Comparison of ENCODE assay signal across 20 cellular contexts in genomic region chr10:46314046-46314445, GRCh38. TPM values are rescaled to one million over a fixed set of nuclear protein-coding genes. Genes with fewer than 3 reads are reported as not detected.
A peak's percentile ranks its signal among the peaks of the same experiment; 100 is the strongest.
DNase-seq lines count a peak whose midpoint lies in the region; ATAC-seq and TF ChIP-seq lines count a peak whose summit lies in the region.
"Had no signal": no experiment of that assay in that cellular context is flagged by ENCODE, and none has a peak within 500 bp of the region (broad histone marks: within the 10 kb centered on the region; RNA-seq: fewer than 3 reads in every experiment).

No MANE protein-coding gene starts in this region.

- H3K27ac Mint-ChIP-seq in CD14-positive monocyte = no peak overlapping the region
- H3K27ac Mint-ChIP-seq: CD8-positive, alpha-beta memory T cell; GM23338 had no signal

- no peak overlapping the region for H2BK12ac ChIP-seq in mesenchymal stem cell (ENCODE audit: low read length in 2 of 2)

- H3K18ac ChIP-seq in mesenchymal stem cell (ENCODE audit: low read depth in 1 of 2, low read length in 2 of 2) = no peak overlapping the region

- DNase-seq in CD14-positive monocyte (ENCODE audit: low spot score) (peak; percentile 15), mesenchymal stem cell (no peak), spleen (peak; percentile 49), SIG-M5 (lab: John Stamatoyannopoulos, UW) (no peak), EL (no peak)
- DNase-seq: CD8-positive, alpha-beta memory T cell; DMS53; Karpas-422; NCI-H1417 treated with DMSO at 0.1 percent for 48 hours; NCI-H187 treated with DMSO at 0.1 percent for 48 hours; NCI-H345; NCI-H526; PC-3; SJCRH30 had no signal

- intact Hi-C loops in CD14-positive monocyte (cut with micrococcal nuclease) = no loop called here
- intact Hi-C loops in spleen (cut with DNase I; ENCODE audit: low total_unique reads) = no loop called here

- H3K27me3 ChIP-seq in mesenchymal stem cell (ENCODE audit: control insufficient read depth in 1 of 2, insufficient read depth in 1 of 2, low read length in 2 of 2) (peaks cover 27 to 32% of the 10 kb centered on the region in 2 experiments), spleen (replicated peaks in 1 of 7) (no peaks in the 10 kb centered on the region)
- H3K27me3 ChIP-seq: BLaER1, SJCRH30 had no signal

- H3K36me3 ChIP-seq in mesenchymal stem cell (ENCODE audit: control insufficient read depth in 1 of 2, insufficient read depth in 2 of 2, low read depth in 1 of 2, low read length in 2 of 2) (no peaks in the 10 kb centered on the region), spleen (no peaks in the 10 kb centered on the region)
- H3K36me3 ChIP-seq: BLaER1, SJCRH30 had no signal

- no peak overlapping the region for H3K4me3 Mint-ChIP-seq in CD14-positive monocyte
- H3K4me3 Mint-ChIP-seq: GM23338 had no signal

- no peak overlapping the region for H3K4ac ChIP-seq in mesenchymal stem cell (ENCODE audit: low read depth in 1 of 2, low read length in 2 of 2)

- no peak overlapping the region for H3K14ac ChIP-seq in mesenchymal stem cell (ENCODE audit: low read length in 2 of 2)

- H3K9ac ChIP-seq in mesenchymal stem cell (ENCODE audit: low read length) = no peak overlapping the region
- H3K9ac ChIP-seq: BLaER1 had no signal

- no peak overlapping the region for H3K23ac ChIP-seq in mesenchymal stem cell (ENCODE audit: low read length in 2 of 2)

- TF ChIP-seq POLR2A in spleen (IDR thresholded peaks at IDR 0.05) = no peak

- no peaks in the 10 kb centered on the region for H3K36me3 Mint-ChIP-seq in CD14-positive monocyte
- H3K36me3 Mint-ChIP-seq: CD8-positive, alpha-beta memory T cell had no signal

- WGBS in mesenchymal stem cell = 89% methylated on average over 6 of the region's 6 CpGs
- WGBS in spleen, 5 donors = 78 to 92% (median 86%) methylated on average over 2 to 6 of the region's 6 CpGs

- no peaks in the 10 kb centered on the region for H3K9me3 Mint-ChIP-seq in CD14-positive monocyte
- H3K9me3 Mint-ChIP-seq: CD8-positive, alpha-beta memory T cell; GM23338 had no signal

- peaks cover 6% of the 10 kb centered on the region for H3K4me1 Mint-ChIP-seq in CD14-positive monocyte
- H3K4me1 Mint-ChIP-seq: CD8-positive, alpha-beta memory T cell had no signal

- H3K4me2 ChIP-seq in mesenchymal stem cell (ENCODE audit: low read length, poor library complexity, severe bottlenecking) = no peak overlapping the region
- H3K4me2 ChIP-seq: A549, BLaER1, GM23338 had no signal

- peaks cover 4% of the 10 kb centered on the region for H3K4me1 ChIP-seq in mesenchymal stem cell (ENCODE audit: control insufficient read depth, insufficient read depth, low read depth, low read length)
- H3K4me1 ChIP-seq in spleen = no peaks in the 10 kb centered on the region
- H3K4me1 ChIP-seq: A549, SJCRH30 had no signal

- no peak overlapping the region for H2BK120ac ChIP-seq in mesenchymal stem cell (ENCODE audit: low read depth, low read length)

- H3K9me3 ChIP-seq in mesenchymal stem cell (ENCODE audit: control insufficient read depth, low read length) (no peaks in the 10 kb centered on the region), spleen (no peaks in the 10 kb centered on the region)
- H3K9me3 ChIP-seq: A549, BLaER1, SJCRH30 had no signal

- H2BK15ac ChIP-seq in mesenchymal stem cell (ENCODE audit: low read depth, poor library complexity, severe bottlenecking) = no peak overlapping the region

- H3K27ac ChIP-seq in VCaP = peak overlapping the region; percentile 83; the same call in 1 of the 2 replicates
- no peak overlapping the region for H3K27ac ChIP-seq in mesenchymal stem cell (ENCODE audit: low read length, poor library complexity, severe bottlenecking)
- H3K27ac ChIP-seq in spleen = no peak overlapping the region
- H3K27ac ChIP-seq: A549, BLaER1, SJCRH30 had no signal

- ATAC-seq in HG03571 (IDR thresholded peaks at IDR 0.05; ENCODE audit: unreplicated experiment) = no peak
- ATAC-seq: A549, GM23338, PC-3 had no signal

- H2AFZ ChIP-seq in mesenchymal stem cell (ENCODE audit: low read depth, low read length) = no peak overlapping the region
- H2AFZ ChIP-seq: GM23338 had no signal

- no peak for TF ChIP-seq CTCF in CD14-positive monocyte (IDR thresholded peaks at IDR 0.05)
- no peak for TF ChIP-seq CTCF in VCaP (conservative IDR thresholded peaks at IDR 0.05)
- TF ChIP-seq CTCF in spleen (IDR thresholded peaks at IDR 0.05 in 8 of 11, conservative IDR thresholded peaks at IDR 0.05 in 3 of 11) = no peak

- no peak overlapping the region for H2BK5ac ChIP-seq in mesenchymal stem cell (ENCODE audit: low read depth, low read length, poor library complexity, severe bottlenecking)

- peak overlapping the region; percentile 50 for H4K8ac ChIP-seq in mesenchymal stem cell (ENCODE audit: low read length)

- no peak overlapping the region for H2AK5ac ChIP-seq in mesenchymal stem cell (ENCODE audit: low read length, severe bottlenecking)

- H3K27me3 Mint-ChIP-seq in CD14-positive monocyte (ENCODE audit: low read depth in 3 of 3) = peaks cover 0 to 7% (median 7%) of the 10 kb centered on the region in 3 donors

- no peaks in the 10 kb centered on the region for H3K79me1 ChIP-seq in mesenchymal stem cell (replicated peaks; ENCODE audit: low read length, poor library complexity, severe bottlenecking)

- H4K91ac ChIP-seq in mesenchymal stem cell (ENCODE audit: low read length) = peak overlapping the region; percentile 56

- H3K4me3 ChIP-seq in mesenchymal stem cell (ENCODE audit: insufficient read depth in 1 of 2, low read depth in 1 of 2, low read length in 2 of 2) (no peak overlapping the region), spleen (no peak overlapping the region)
- H3K4me3 ChIP-seq: A549, BLaER1, GM23338, SJCRH30 had no signal

RNA-seq across cellular contexts. Expression of gene ANTXRL, which starts 27.2 kb away (rescaled TPM):
- not detected for polyA plus RNA-seq in CD14-positive monocyte
- not detected for polyA plus RNA-seq in mesenchymal stem cell (2013, experiment 1 of 2)
- not detected for polyA plus RNA-seq in mesenchymal stem cell (2013, experiment 2 of 2)
- total RNA-seq in spleen = 1 to 10 TPM in 1 of 7 donors, under 1 TPM in 4, not detected in 2; 0.20 to 1.1 (median 0.42) TPM
- under 1 TPM in 2 of 3 donors, not detected in 1; 0.03 to 0.42 TPM for polyA plus RNA-seq in spleen
- total RNA-seq: CD8-positive, alpha-beta memory T cell; GM23338; MCF 10A; PC-3; SJCRH30 had no signal
- polyA plus RNA-seq: CD8-positive, alpha-beta memory T cell; GM23338 had no signal

Comparison
In these comparisons a context has a peak if more than half of its experiments do, and no peak if none do; other contexts are left out.
1. DNase-seq: peak in CD14-positive monocyte (single experiment) and spleen (single experiment); none in mesenchymal stem cell (single experiment), SIG-M5 (single experiment) and EL (single experiment).